22 cellular contexts compared by ENCODE assay signal in genomic region chr15:101237161-101237775, GRCh38. TPM values are rescaled to one million over a fixed set of nuclear protein-coding genes. Genes with fewer than 3 reads are reported as not detected.
DNase-seq lines count a peak whose midpoint lies in the region; ATAC-seq, FAIRE-seq and TF ChIP-seq lines count a peak whose summit lies in the region.
"Had no signal": no experiment of that assay in that cellular context is flagged by ENCODE, and none has a peak within 500 bp of the region (broad histone marks: within the 10 kb centered on the region; RNA-seq: fewer than 3 reads in every experiment).

No MANE protein-coding gene starts in this region.

- dilution Hi-C loops in mammary epithelial cell (cut with HindIII; ENCODE audit: low sequenced_read_pairs) = no loop called here

- CTCF ChIA-PET in MCF 10A (lab: Yijun Ruan, JAX) = no interaction called here
- CTCF ChIA-PET in mammary epithelial cell (lab: Charles Lee; ENCODE audit: low non-redundant PET) = no interaction called here

- H3K27ac Mint-ChIP-seq in MCF 10A (ENCODE audit: low read depth, unreplicated experiment) = peak overlapping the region; percentile 63
- H3K27ac Mint-ChIP-seq in central memory CD8-positive, alpha-beta T cell (ENCODE audit: low read depth) = peak overlapping the region; percentile 13
- H3K27ac Mint-ChIP-seq: activated CD4-positive, alpha-beta T cell treated with anti-CD3 and anti-CD28 coated beads, Interleukin-2, amount 10 ng/mL, durations not matched to agents 24 days and 14 days; nephron; stimulated activated memory B cell treated with anti-CD40 and anti-IgM and Interleukin-4, amounts not matched to agents 10 μg/mL and 1 μg/mL and 100 μg/mL, for 72 hours had no signal

- in situ Hi-C loops in mammary epithelial cell (cut with MboI; ENCODE audit: low sequenced_read_pairs in 2 of 2) = no loop called here

- H4K20me1 ChIP-seq in mammary epithelial cell (ENCODE audit: insufficient read depth, low read length) = no peaks in the 10 kb centered on the region

- H2AFZ ChIP-seq in mammary epithelial cell (ENCODE audit: low read depth, low read length) = no peak overlapping the region

- H3K36me3 ChIP-seq in mammary epithelial cell (ENCODE audit: insufficient read depth, low read length) (peaks cover 7% of the 10 kb centered on the region), pancreas (no peaks in the 10 kb centered on the region)
- H3K36me3 ChIP-seq: vagina had no signal

- POLR2A ChIA-PET in MCF 10A (lab: Yijun Ruan, JAX) = interaction anchor here (0.6 kb wide), 1 partner anchor 11 kb away, joined by 3 read pairs; no protein-coding TSS in a partner anchor

- H3K9ac ChIP-seq in mammary epithelial cell (ENCODE audit: insufficient read depth, low read length) = no peak overlapping the region

- WGBS in mammary epithelial cell (ENCODE audit: low coverage, missing lambda C conversion rate) = 95% methylated on average over 16 of the region's 18 CpGs
- WGBS in pancreas, 2 donors = 89 to 95% methylated on average over 18 of the region's 18 CpGs

- no peak for ATAC-seq in central memory CD8-positive, alpha-beta T cell (replicated peaks; ENCODE audit: extremely low read depth, poor library complexity, severe bottlenecking)
- ATAC-seq in pancreas (peak in 3 of 4 donors; percentile 38 to 45 (median 41)), HG03097 (IDR thresholded peaks at IDR 0.05; ENCODE audit: low FRiP score, unreplicated experiment) (no peak)
- ATAC-seq: stimulated activated memory B cell treated with anti-CD40 and anti-IgM and Interleukin-4, amounts not matched to agents 10 μg/mL and 1 μg/mL and 100 μg/mL, for 72 hours had no signal

- no peaks in the 10 kb centered on the region for H3K9me3 ChIP-seq in mammary epithelial cell (replicated peaks; ENCODE audit: insufficient read depth, low read length)
- H3K9me3 ChIP-seq in pancreas = no peaks in the 10 kb centered on the region
- H3K9me3 ChIP-seq: testis, vagina had no signal

- H3K36me3 Mint-ChIP-seq in MCF 10A (ENCODE audit: insufficient read depth, unreplicated experiment) = peaks cover 33% of the 10 kb centered on the region
- H3K36me3 Mint-ChIP-seq in central memory CD8-positive, alpha-beta T cell (ENCODE audit: insufficient read depth) = peaks cover 34% of the 10 kb centered on the region

- no peak for FAIRE-seq in pancreas (lab: Jason Lieb, UNC)
- FAIRE-seq: D721Med, endothelial cell of umbilical vein, H54 had no signal

- peaks cover 18% of the 10 kb centered on the region for H3K4me1 Mint-ChIP-seq in MCF 10A (ENCODE audit: insufficient read depth, unreplicated experiment)
- H3K4me1 Mint-ChIP-seq in central memory CD8-positive, alpha-beta T cell = peaks cover 61% of the 10 kb centered on the region

- H3K27me3 Mint-ChIP-seq in MCF 10A (ENCODE audit: insufficient read depth, unreplicated experiment) = no peaks in the 10 kb centered on the region
- no peaks in the 10 kb centered on the region for H3K27me3 Mint-ChIP-seq in central memory CD8-positive, alpha-beta T cell
- H3K27me3 Mint-ChIP-seq: activated CD4-positive, alpha-beta T cell treated with anti-CD3 and anti-CD28 coated beads, Interleukin-2, amount 10 ng/mL, durations not matched to agents 24 days and 14 days; stimulated activated memory B cell treated with anti-CD40 and anti-IgM and Interleukin-4, amounts not matched to agents 10 μg/mL and 1 μg/mL and 100 μg/mL, for 72 hours had no signal

- H3K27ac ChIP-seq in mammary epithelial cell (ENCODE audit: insufficient read depth, low read depth, low read length) (no peak overlapping the region), pancreas (no peak overlapping the region)
- H3K27ac ChIP-seq: vagina had no signal

- BruUV-seq in MCF 10A (replicated peaks; lab: Mats Ljungman, UMichigan) (no TSS peak), mammary epithelial cell (replicated peaks; lab: Mats Ljungman, UMichigan) (no TSS peak)

- H3K27me3 ChIP-seq in mammary epithelial cell (ENCODE audit: insufficient read depth, low read length) = no peaks in the 10 kb centered on the region
- no peaks in the 10 kb centered on the region for H3K27me3 ChIP-seq in pancreas
- H3K27me3 ChIP-seq: testis, vagina had no signal

- H3K9me3 Mint-ChIP-seq in MCF 10A (ENCODE audit: unreplicated experiment) = no peaks in the 10 kb centered on the region
- no peaks in the 10 kb centered on the region for H3K9me3 Mint-ChIP-seq in central memory CD8-positive, alpha-beta T cell
- H3K9me3 Mint-ChIP-seq: activated CD4-positive, alpha-beta T cell treated with anti-CD3 and anti-CD28 coated beads, Interleukin-2, amount 10 ng/mL, durations not matched to agents 24 days and 14 days; nephron; stimulated activated memory B cell treated with anti-CD40 and anti-IgM and Interleukin-4, amounts not matched to agents 10 μg/mL and 1 μg/mL and 100 μg/mL, for 72 hours had no signal

- H3K4me1 ChIP-seq in mammary epithelial cell (ENCODE audit: insufficient read depth, low read length) (peaks cover 29% of the 10 kb centered on the region), pancreas (peaks cover 0 to 5% (median 0%) of the 10 kb centered on the region in 3 donors)

- no peak overlapping the region for H3K4me3 ChIP-seq in mammary epithelial cell (replicated peaks in 1 of 3; ENCODE audit: insufficient read depth in 1 of 3, low read depth in 2 of 3, low read length in 3 of 3)
- no peak overlapping the region for H3K4me3 ChIP-seq in pancreas
- H3K4me3 ChIP-seq: testis, vagina had no signal

- no peak for TF ChIP-seq CTCF in MCF 10A (IDR thresholded peaks at IDR 0.05; ENCODE audit: unreplicated experiment)
- TF ChIP-seq CTCF in mammary epithelial cell (conservative IDR thresholded peaks at IDR 0.05 in 1 of 2, IDR thresholded peaks at IDR 0.05 in 1 of 2; ENCODE audit: extremely low read depth in 1 of 2, insufficient read depth in 1 of 2, low read depth in 1 of 2, low read length in 2 of 2) = no peak
- no peak for TF ChIP-seq CTCF in pancreas (IDR thresholded peaks at IDR 0.05)

- DNase-seq in MCF 10A (ENCODE audit: unreplicated experiment) (no peak), mammary epithelial cell (no peak), NOMO-1 (lab: John Stamatoyannopoulos, UW; ENCODE audit: unreplicated experiment in 2 of 2) (peak; percentile 64 to 65), pancreas (no peak), putamen (ENCODE audit: low spot score) (no peak)
- DNase-seq in central memory CD8-positive, alpha-beta T cell (ENCODE audit: low spot score in 2 of 2) = no peak
- no peak for DNase-seq in activated naive CD4-positive, alpha-beta T cell treated with anti-CD3 and anti-CD28 coated beads, Interleukin-2, amount 50 U/mL, for 16 hours
- DNase-seq: activated CD4-positive, alpha-beta T cell treated with anti-CD3 and anti-CD28 coated beads, Interleukin-2, amount 10 ng/mL, durations not matched to agents 24 days and 14 days; C1 segment of cervical spinal cord; dermis blood vessel endothelial cell; left cardiac atrium; NCI-H2171 treated with DMSO at 0.1 percent for 48 hours; NCI-H69; OCI-M1; testis had no signal

- no peak overlapping the region for H3K4me3 Mint-ChIP-seq in MCF 10A (ENCODE audit: unreplicated experiment)
- H3K4me3 Mint-ChIP-seq in central memory CD8-positive, alpha-beta T cell = no peak overlapping the region
- H3K4me3 Mint-ChIP-seq: activated CD4-positive, alpha-beta T cell treated with anti-CD3 and anti-CD28 coated beads, Interleukin-2, amount 10 ng/mL, durations not matched to agents 24 days and 14 days; nephron; stimulated activated memory B cell treated with anti-CD40 and anti-IgM and Interleukin-4, amounts not matched to agents 10 μg/mL and 1 μg/mL and 100 μg/mL, for 72 hours had no signal

- H3K79me2 ChIP-seq in mammary epithelial cell (ENCODE audit: insufficient read depth, low read length) = peaks cover 96% of the 10 kb centered on the region

- intact Hi-C loops in MCF 10A (cut with micrococcal nuclease) (no loop called here), mammary epithelial cell (cut with micrococcal nuclease) (no loop called here), pancreas (cut with DNase I) (no loop called here)

- H3K4me2 ChIP-seq in mammary epithelial cell (ENCODE audit: insufficient read depth, low read depth, low read length) = no peak overlapping the region

RNA-seq across cellular contexts. Expression of gene CHSY1, which starts 14.6 kb away (rescaled TPM):
- total RNA-seq in MCF 10A (2022) = 24.3 and 29.8 TPM in 2 replicates
- 10 to 100 TPM; 37.9 to 40.2 TPM for total RNA-seq in mammary epithelial cell
- 30.2 TPM for polyA plus RNA-seq in mammary epithelial cell
- 83.7 TPM for polyA minus RNA-seq in mammary epithelial cell
- 10 to 100 TPM in 1 of 6 donors, 1 to 10 TPM in 5; 4.6 to 11.2 (median 6.6) TPM for total RNA-seq in pancreas
- 1 to 10 TPM; 3.4 to 4.9 TPM for polyA plus RNA-seq in pancreas

RNA-seq across cellular contexts. Expression of gene SELENOS, which starts 40.0 kb away (rescaled TPM):
- 145 and 187 TPM in 2 replicates for total RNA-seq in MCF 10A (2022)
- total RNA-seq in mammary epithelial cell = 10 to 100 TPM; 51.7 to 81.2 TPM
- polyA plus RNA-seq in mammary epithelial cell = 68.4 TPM
- polyA minus RNA-seq in mammary epithelial cell = 23.9 TPM
- 10 to 100 TPM; 26.6 to 50.4 (median 36.1) TPM for total RNA-seq in pancreas
- 10 to 100 TPM; 50.3 to 72.7 TPM for polyA plus RNA-seq in pancreas

RNA-seq across cellular contexts. Expression of gene SNRPA1, which starts 57.8 kb away (rescaled TPM):
- total RNA-seq in MCF 10A (2022) (99.4 and 99.5 TPM in 2 replicates), mammary epithelial cell (10 to 100 TPM; 17.2 to 85.7 TPM), pancreas (10 to 100 TPM; 16.7 to 25.4 (median 22.5) TPM)
- polyA plus RNA-seq in mammary epithelial cell (75.0 TPM), pancreas (10 to 100 TPM; 27.2 to 37.2 TPM)
- polyA minus RNA-seq in mammary epithelial cell = 32.0 TPM

Comparison
In these comparisons a context has a peak if more than half of its experiments do, and no peak if none do; other contexts are left out.
1. DNase-seq: peak in NOMO-1 (2 of 2); none in MCF 10A (single experiment), mammary epithelial cell (single experiment), central memory CD8-positive, alpha-beta T cell (0 of 2), pancreas (0 of 6), putamen (single experiment) and activated naive CD4-positive, alpha-beta T cell treated with anti-CD3 and anti-CD28 coated beads, Interleukin-2, amount 50 U/mL, for 16 hours (single experiment).
2. ATAC-seq: peak in pancreas (3 of 4); none in central memory CD8-positive, alpha-beta T cell (single experiment) and HG03097 (single experiment).